In genomic region chr3:50516048-50516871, GRCh38 we compare ENCODE assay signal across 10 cellular contexts. TPM values are rescaled to one million over a fixed set of nuclear protein-coding genes. Genes with fewer than 3 reads are reported as not detected.
DNase-seq lines count a peak whose midpoint lies in the region; ATAC-seq and TF ChIP-seq lines count a peak whose summit lies in the region.
"Had no signal": no experiment of that assay in that cellular context is flagged by ENCODE, and none has a peak within 500 bp of the region (broad histone marks: within the 10 kb centered on the region; RNA-seq: fewer than 3 reads in every experiment).

No MANE protein-coding gene starts in this region.

- no peak for TF ChIP-seq POLR2A in gastroesophageal sphincter (IDR thresholded peaks at IDR 0.05)

- TF ChIP-seq EP300 in gastroesophageal sphincter (IDR thresholded peaks at IDR 0.05): no peak

- H3K4me3 ChIP-seq in Caco-2 (ENCODE audit: low read depth, low read length) (no peak overlapping the region; the same call in 1 of the 2 replicates), gastroesophageal sphincter (peak overlapping the region in 1 of 2 donors; percentile 22)
- no peak overlapping the region for H3K4me3 ChIP-seq in effector memory CD4-positive, alpha-beta T cell (ENCODE audit: insufficient read depth, low read depth, low read length, poor library complexity, severe bottlenecking)

- TF ChIP-seq CTCF in Caco-2 (IDR thresholded peaks at IDR 0.05; ENCODE audit: insufficient read depth in 1 of 2, low read depth in 1 of 2, low read length in 1 of 2, severe bottlenecking in 1 of 2, unreplicated experiment in 1 of 2) (no peak), gastroesophageal sphincter (IDR thresholded peaks at IDR 0.05) (no peak), nephron progenitor cell (IDR thresholded peaks at IDR 0.05) (no peak)
- no peak for TF ChIP-seq CTCF in activated CD8-positive, alpha-beta T cell treated with anti-CD3 and anti-CD28 coated beads for 36 hours (IDR thresholded peaks at IDR 0.05)

- no peak overlapping the region for H3K27ac Mint-ChIP-seq in Caco-2 (ENCODE audit: unreplicated experiment)
- peak overlapping the region; percentile 66 for H3K27ac Mint-ChIP-seq in nephron progenitor cell
- H3K27ac Mint-ChIP-seq in activated CD8-positive, alpha-beta T cell treated with anti-CD3 and anti-CD28 coated beads for 36 hours: no peak overlapping the region
- H3K27ac Mint-ChIP-seq: CD8-positive, alpha-beta T cell had no signal

- WGBS in gastroesophageal sphincter (ENCODE audit: low coverage in 1 of 2), 2 donors: 42 to 60% methylated on average over 2 to 5 of the region's 13 CpGs

- H3K9me3 ChIP-seq in Caco-2 (no peaks in the 10 kb centered on the region), gastroesophageal sphincter (no peaks in the 10 kb centered on the region)
- no peaks in the 10 kb centered on the region for H3K9me3 ChIP-seq in effector memory CD4-positive, alpha-beta T cell (ENCODE audit: control insufficient read depth, low read length)

- ATAC-seq in gastroesophageal sphincter (peak; percentile 47), GM18907 (IDR thresholded peaks at IDR 0.05; ENCODE audit: unreplicated experiment) (no peak)
- ATAC-seq in activated CD8-positive, alpha-beta T cell treated with anti-CD3 and anti-CD28 coated beads for 36 hours: no peak

- H3K27me3 Mint-ChIP-seq in Caco-2 (ENCODE audit: insufficient read depth, unreplicated experiment) (peaks cover 11% of the 10 kb centered on the region), nephron progenitor cell (ENCODE audit: low read depth, poor library complexity) (peaks cover 30% of the 10 kb centered on the region)
- H3K27me3 Mint-ChIP-seq in activated CD8-positive, alpha-beta T cell treated with anti-CD3 and anti-CD28 coated beads for 36 hours: no peaks in the 10 kb centered on the region

- H3K36me3 Mint-ChIP-seq in Caco-2 (ENCODE audit: insufficient read depth, unreplicated experiment): no peaks in the 10 kb centered on the region
- H3K36me3 Mint-ChIP-seq in nephron progenitor cell (ENCODE audit: low read depth): no peaks in the 10 kb centered on the region
- H3K36me3 Mint-ChIP-seq in activated CD8-positive, alpha-beta T cell treated with anti-CD3 and anti-CD28 coated beads for 36 hours (ENCODE audit: low read depth): no peaks in the 10 kb centered on the region
- H3K36me3 Mint-ChIP-seq: CD8-positive, alpha-beta T cell had no signal

- 0 out of 2 replicates have a peak, but pooled peaks cover 11% of the 10 kb centered on the region for H3K4me1 ChIP-seq in Caco-2
- peaks cover 0 to 30% (median 14%) of the 10 kb centered on the region in 3 donors for H3K4me1 ChIP-seq in gastroesophageal sphincter
- no peaks in the 10 kb centered on the region for H3K4me1 ChIP-seq in effector memory CD4-positive, alpha-beta T cell (ENCODE audit: control insufficient read depth, insufficient read depth, low read length, poor library complexity, severe bottlenecking)

- intact Hi-C loops in Caco-2 (cut with micrococcal nuclease; ENCODE audit: unreplicated experiment) (no loop called here), posterior cingulate gyrus (cut with DNase I) (loop anchor here (5.0 kb wide), 1 partner anchor 96 kb away; the partner anchor contains the start of gene CISH)
- intact Hi-C loops in activated CD8-positive, alpha-beta T cell treated with anti-CD3 and anti-CD28 coated beads for 36 hours (cut with micrococcal nuclease): no loop called here

- no peaks in the 10 kb centered on the region for H3K9me3 Mint-ChIP-seq in Caco-2 (ENCODE audit: unreplicated experiment)
- no peaks in the 10 kb centered on the region for H3K9me3 Mint-ChIP-seq in nephron progenitor cell
- H3K9me3 Mint-ChIP-seq in activated CD8-positive, alpha-beta T cell treated with anti-CD3 and anti-CD28 coated beads for 36 hours: no peaks in the 10 kb centered on the region
- H3K9me3 Mint-ChIP-seq: CD8-positive, alpha-beta T cell had no signal

- H3K4me3 Mint-ChIP-seq in Caco-2 (ENCODE audit: unreplicated experiment) (no peak overlapping the region), nephron progenitor cell (peak overlapping the region; percentile 76)
- no peak overlapping the region for H3K4me3 Mint-ChIP-seq in activated CD8-positive, alpha-beta T cell treated with anti-CD3 and anti-CD28 coated beads for 36 hours
- H3K4me3 Mint-ChIP-seq: CD8-positive, alpha-beta T cell had no signal

- H3K27ac ChIP-seq in gastroesophageal sphincter: peak overlapping the region in 3 of 4 donors; percentile 56 to 74 (median 68)
- no peak overlapping the region for H3K27ac ChIP-seq in effector memory CD4-positive, alpha-beta T cell (ENCODE audit: insufficient read depth, low read length, poor library complexity, severe bottlenecking)

- DNase-seq in Caco-2 (peak; percentile 59 to 60), NCI-H2227 treated with DMSO at 0.1 percent for 48 hours (lab: John Stamatoyannopoulos, UW) (peak; percentile 74), nephron progenitor cell (peak; percentile 70), posterior cingulate gyrus (no peak)
- no peak for DNase-seq in activated CD8-positive, alpha-beta T cell treated with anti-CD3 and anti-CD28 coated beads for 36 hours
- no peak for DNase-seq in effector memory CD4-positive, alpha-beta T cell
- DNase-seq: anterior cingulate cortex; CD8-positive, alpha-beta T cell had no signal

- CTCF ChIA-PET in Caco-2 (lab: Charles Lee): interaction anchor here (0.6 to 1.5 kb wide), 4 partner anchors 26 to 803 kb away, joined by 3 to 8 read pairs (median 3); partner anchors contain the start of genes CYB561D2 and NPRL2
- CTCF ChIA-PET in activated CD8-positive, alpha-beta T cell treated with anti-CD3 and anti-CD28 coated beads for 36 hours (lab: Charles Lee): interaction anchor here (0.8 to 4.0 kb wide), 3 partner anchors 12 to 80 kb away, joined by 3 to 27 read pairs (median 6); partner anchors contain the start of gene CACNA2D2

- POLR2A ChIA-PET in Caco-2 (lab: Charles Lee): interaction anchor here (0.6 kb wide), 1 partner anchor 41 kb away, joined by 4 read pairs; no protein-coding TSS in a partner anchor
- POLR2A ChIA-PET in activated CD8-positive, alpha-beta T cell treated with anti-CD3 and anti-CD28 coated beads for 36 hours (lab: Charles Lee): no interaction called here

- H3K27me3 ChIP-seq in Caco-2 (replicated peaks; ENCODE audit: control insufficient read depth, insufficient read depth, low read length) (no peaks in the 10 kb centered on the region; the same call in none of the 2 replicates), gastroesophageal sphincter (peaks cover 14% of the 10 kb centered on the region)
- no peaks in the 10 kb centered on the region for H3K27me3 ChIP-seq in effector memory CD4-positive, alpha-beta T cell (replicated peaks; ENCODE audit: control insufficient read depth, insufficient read depth, low read length, poor library complexity, severe bottlenecking)

- BruUV-seq in Caco-2 (replicated peaks; lab: Mats Ljungman, UMichigan): no TSS peak

- H3K36me3 ChIP-seq in Caco-2 (ENCODE audit: control insufficient read depth, insufficient read depth, low read length): no peaks in the 10 kb centered on the region
- H3K36me3 ChIP-seq in gastroesophageal sphincter: no peaks in the 10 kb centered on the region
- H3K36me3 ChIP-seq in effector memory CD4-positive, alpha-beta T cell (ENCODE audit: control insufficient read depth, insufficient read depth, low read length): no peaks in the 10 kb centered on the region

- H3K4me1 Mint-ChIP-seq in Caco-2 (ENCODE audit: low read depth, unreplicated experiment) (no peaks in the 10 kb centered on the region), nephron progenitor cell (peaks cover 86% of the 10 kb centered on the region)
- peaks cover 3% of the 10 kb centered on the region for H3K4me1 Mint-ChIP-seq in activated CD8-positive, alpha-beta T cell treated with anti-CD3 and anti-CD28 coated beads for 36 hours (ENCODE audit: low read depth)

RNA-seq across cellular contexts. Expression of gene CACNA2D2, which starts 12.8 kb away (rescaled TPM):
- 0.25 and 0.35 TPM in 2 replicates for total RNA-seq in Caco-2 (2022)
- total RNA-seq in gastroesophageal sphincter: 1 to 10 TPM in 1 of 4 donors, under 1 TPM in 3; 0.31 to 1.7 (median 0.66) TPM
- 1 to 10 TPM; 1.6 to 2.1 TPM for total RNA-seq in activated CD8-positive, alpha-beta T cell treated with anti-CD3 and anti-CD28 coated beads for 36 hours

RNA-seq across cellular contexts. Expression of gene C3orf18, which starts 51.3 kb away (rescaled TPM):
- total RNA-seq in Caco-2 (2022) (1.6 and 2.1 TPM in 2 replicates), gastroesophageal sphincter (10 to 100 TPM in 3 of 4 donors, 1 to 10 TPM in 1; 9.7 to 42.8 (median 25.3) TPM)
- total RNA-seq in activated CD8-positive, alpha-beta T cell treated with anti-CD3 and anti-CD28 coated beads for 36 hours: 10 to 100 TPM; 37.9 to 41.3 TPM

RNA-seq across cellular contexts. Expression of gene HEMK1, which starts 53.1 kb away (rescaled TPM):
- total RNA-seq in Caco-2 (2022) (12.6 and 14.3 TPM in 2 replicates), gastroesophageal sphincter (10 to 100 TPM in 3 of 4 donors, 1 to 10 TPM in 1; 6.4 to 11.7 (median 11.4) TPM)
- total RNA-seq in activated CD8-positive, alpha-beta T cell treated with anti-CD3 and anti-CD28 coated beads for 36 hours: 100 to 1,000 TPM in 1 of 2 experiments, 10 to 100 TPM in 1; 97.1 to 101 TPM

Comparison
In these comparisons a context has a peak if more than half of its experiments do, and no peak if none do; other contexts are left out.
1. DNase-seq: peak in Caco-2 (2 of 2), NCI-H2227 treated with DMSO at 0.1 percent for 48 hours (single experiment) and nephron progenitor cell (single experiment); none in activated CD8-positive, alpha-beta T cell treated with anti-CD3 and anti-CD28 coated beads for 36 hours (single experiment), posterior cingulate gyrus (0 of 10) and effector memory CD4-positive, alpha-beta T cell (0 of 3).